13 cellular contexts compared by ENCODE assay signal in the genomic region with DNA sequence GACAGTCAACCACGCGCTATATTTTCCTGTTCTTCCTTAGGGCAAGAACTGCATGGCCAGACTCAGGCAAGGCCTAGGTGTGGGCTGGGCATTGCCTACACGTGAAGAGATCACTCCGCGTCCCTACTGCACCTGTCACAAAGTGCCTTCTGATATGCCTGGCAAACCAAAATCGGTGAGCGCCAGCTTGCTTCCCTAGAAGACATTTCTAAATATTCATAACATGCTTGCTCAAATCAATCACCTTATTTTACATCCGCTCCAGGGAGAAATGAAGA. TPM values are rescaled to one million over a fixed set of nuclear protein-coding genes. Genes with fewer than 3 reads are reported as not detected.
"Had no signal": no experiment of that assay in that cellular context is flagged by ENCODE, and none has a peak within 500 bp of the region (broad histone marks: within the 10 kb centered on the region; RNA-seq: fewer than 3 reads in every experiment).

No MANE protein-coding gene starts in this region.

- H3K27me3 ChIP-seq: vagina had no signal

- H3K4me3 ChIP-seq: breast epithelium, left ventricle myocardium inferior, mucosa of descending colon, transverse colon, vagina had no signal

- H3K9me3 Mint-ChIP-seq: activated naive CD8-positive, alpha-beta T cell treated with anti-CD3 and anti-CD28 coated beads, Interleukin-2, amount 10 ng/mL, durations not matched to agents 7 days and 5 days; activated T-helper 2 cell treated with anti-CD3 and anti-CD28 coated beads, Interferon-gamma antibody, Interleukin-2, Interleukin-4, amounts not matched to agents 10 μg/mL and 5 μg/mL and 100 μg/mL, durations not matched to agents 14 hours and 24 hours and 36 hours; natural killer cell had no signal

- H3K27ac Mint-ChIP-seq: activated T-helper 2 cell treated with anti-CD3 and anti-CD28 coated beads, Interferon-gamma antibody, Interleukin-2, Interleukin-4, amounts not matched to agents 10 μg/mL and 5 μg/mL and 100 μg/mL, durations not matched to agents 14 hours and 24 hours and 36 hours had no signal

- H3K4me1 ChIP-seq: breast epithelium, vagina had no signal

- H3K27ac ChIP-seq: breast epithelium, left ventricle myocardium inferior, transverse colon, vagina had no signal

- H3K36me3 ChIP-seq: breast epithelium, transverse colon had no signal

- H3K36me3 Mint-ChIP-seq: natural killer cell had no signal

- DNase-seq: activated CD4-positive, alpha-beta T cell treated with anti-CD3 and anti-CD28 coated beads, Interleukin-2, amount 50 U/mL, for 4 hours; activated naive CD8-positive, alpha-beta T cell treated with anti-CD3 and anti-CD28 coated beads, Interleukin-2, amount 10 ng/mL, durations not matched to agents 7 days and 5 days; hippocampal formation; left ventricle myocardium inferior; mucosa of descending colon; natural killer cell; stimulated activated CD4-positive, alpha-beta T cell treated with anti-CD3 and anti-CD28 coated beads, Interleukin-4, amount 100 ng/mL, for 1 hour; stimulated activated naive CD4-positive, alpha-beta T cell; T-helper 9 cell; transverse colon had no signal

- H3K9me3 ChIP-seq: breast epithelium, left ventricle myocardium inferior, mucosa of descending colon, transverse colon, vagina had no signal

- H3K4me3 Mint-ChIP-seq: activated naive CD8-positive, alpha-beta T cell treated with anti-CD3 and anti-CD28 coated beads, Interleukin-2, amount 10 ng/mL, durations not matched to agents 7 days and 5 days had no signal

RNA-seq across cellular contexts. Expression of a gene that starts 6.3 kb away (rescaled TPM):
- total RNA-seq: vagina had no signal
